1 cellular context compared by ENCODE assay signal in the genomic region with DNA sequence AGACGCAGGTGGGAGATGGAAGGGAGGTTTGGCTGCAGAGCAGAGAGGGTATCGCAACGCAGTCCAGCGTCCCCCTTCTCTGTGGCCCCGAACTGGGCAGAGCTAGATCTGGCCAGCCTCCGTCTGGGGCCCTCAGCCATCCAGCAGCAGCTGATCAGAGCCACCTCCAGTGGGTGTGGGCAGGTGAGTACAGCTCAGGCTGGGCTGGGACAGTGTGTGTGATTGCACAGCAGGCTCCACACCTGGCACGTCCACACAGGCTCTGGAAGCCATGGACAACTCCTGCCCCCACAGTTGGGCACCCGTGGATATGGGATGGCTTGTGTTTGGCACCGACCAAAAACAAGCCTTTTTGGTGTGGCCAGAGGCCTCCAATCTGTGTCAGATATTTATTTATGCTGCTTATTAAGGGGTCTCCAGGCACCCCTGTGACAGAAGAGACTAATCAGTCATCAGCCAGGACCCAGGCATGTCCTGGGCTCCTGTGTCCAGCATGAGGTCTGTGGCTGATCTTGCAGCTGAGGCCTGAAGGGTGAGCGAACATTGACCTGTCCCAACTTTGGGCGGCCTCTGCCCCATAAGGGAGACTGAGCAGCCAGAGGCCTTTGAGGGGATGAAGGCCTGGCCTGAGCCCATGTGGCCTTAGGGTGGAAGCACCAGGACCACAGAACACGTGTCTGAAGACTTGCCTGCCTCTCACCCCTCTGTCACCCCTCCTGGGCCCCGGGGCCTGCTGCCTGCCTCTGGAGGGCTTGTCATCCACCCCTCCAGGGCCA.
A peak's percentile ranks its signal among the peaks of the same experiment; 100 is the strongest.
TF ChIP-seq lines count a peak whose summit lies in the region.

No MANE protein-coding gene starts in this region.

TF ChIP-seq in H1, 55 proteins besides CTCF, POLR2A, EP300 and RAD21:
- TF ChIP-seq POLR2AphosphoS5 (IDR thresholded peaks at IDR 0.05; ENCODE audit: low read depth, low read length) (peak; percentile 30; the same call in 1 of the 2 replicates), CHD1 (IDR thresholded peaks at IDR 0.05; ENCODE audit: low read depth, low read length) (no peak), TAF1 (IDR thresholded peaks at IDR 0.05; ENCODE audit: low read depth, low read length) (no peak)
- TF ChIP-seq, protein P1, sequence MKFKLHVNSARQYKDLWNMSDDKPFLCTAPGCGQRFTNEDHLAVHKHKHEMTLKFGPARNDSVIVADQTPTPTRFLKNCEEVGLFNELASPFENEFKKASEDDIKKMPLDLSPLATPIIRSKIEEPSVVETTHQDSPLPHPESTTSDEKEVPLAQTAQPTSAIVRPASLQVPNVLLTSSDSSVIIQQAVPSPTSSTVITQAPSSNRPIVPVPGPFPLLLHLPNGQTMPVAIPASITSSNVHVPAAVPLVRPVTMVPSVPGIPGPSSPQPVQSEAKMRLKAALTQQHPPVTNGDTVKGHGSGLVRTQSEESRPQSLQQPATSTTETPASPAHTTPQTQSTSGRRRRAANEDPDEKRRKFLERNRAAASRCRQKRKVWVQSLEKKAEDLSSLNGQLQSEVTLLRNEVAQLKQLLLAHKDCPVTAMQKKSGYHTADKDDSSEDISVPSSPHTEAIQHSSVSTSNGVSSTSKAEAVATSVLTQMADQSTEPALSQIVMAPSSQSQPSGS (IDR thresholded peaks at IDR 0.05; ENCODE audit: low read length) = no peak
